ENCODE assay signal across 25 cellular contexts in the genomic region with DNA sequence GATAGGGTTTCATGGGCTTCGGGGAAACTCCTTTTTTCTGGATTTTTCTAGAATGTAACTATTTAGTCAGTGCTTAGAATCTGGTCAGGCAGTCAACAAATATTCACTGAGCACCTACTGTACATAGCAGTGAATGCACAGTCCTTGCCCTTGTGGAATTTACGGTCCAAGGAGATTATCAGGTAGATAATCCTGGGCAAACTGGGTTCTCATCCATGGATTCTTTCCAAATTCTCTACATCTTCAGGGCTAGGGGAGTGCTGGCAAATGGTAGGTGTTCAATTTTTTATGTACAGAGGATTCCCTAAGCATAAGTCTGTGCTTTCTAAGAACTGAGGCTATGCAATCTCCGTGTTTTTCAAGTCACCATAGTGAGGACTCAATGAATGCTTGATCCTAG.
"Had no signal": no experiment of that assay in that cellular context is flagged by ENCODE, and none has a peak within 500 bp of the region (broad histone marks: within the 10 kb centered on the region; RNA-seq: fewer than 3 reads in every experiment).

No MANE protein-coding gene starts in this region.

- H3K9me3 ChIP-seq: stomach, suprapubic skin, testis, thoracic aorta, thyroid gland, tibial artery, tibial nerve, transverse colon, upper lobe of left lung, upper lobe of right lung, uterus, vagina had no signal

- H3K4me3 ChIP-seq: stomach, suprapubic skin, testis, thoracic aorta, thyroid gland, tibial artery, tibial nerve, transverse colon, upper lobe of left lung, upper lobe of right lung, uterus, vagina had no signal

- H3K36me3 ChIP-seq: transverse colon, uterus, vagina had no signal

- DNase-seq: stimulated activated CD4-positive, alpha-beta T cell treated with anti-CD3 and anti-CD28 coated beads, Interleukin-2, amount 100 ng/mL, for 48 hours; stimulated activated CD4-positive, alpha-beta T cell treated with anti-CD3 and anti-CD28 coated beads, Interleukin-4, amount 100 ng/mL, for 1 hour; stimulated activated CD4-positive, alpha-beta T cell treated with anti-CD3 and anti-CD28 coated beads, Interleukin-4, amount 100 ng/mL, for 24 hours; stimulated activated CD4-positive, alpha-beta T cell treated with anti-CD3 and anti-CD28 coated beads, Interleukin-4, amount 100 ng/mL, for 4 hours; stimulated activated CD8-positive, alpha-beta memory T cell treated with anti-CD3 and anti-CD28 coated beads, Interleukin-4, amount 100 ng/mL, for 48 hours; stimulated activated naive B cell treated with anti-CD40 and anti-IgM and Interleukin-4, amounts not matched to agents 10 μg/mL and 1 μg/mL and 100 μg/mL, for 72 hours; stimulated activated naive CD4-positive, alpha-beta T cell; stimulated activated naive CD4-positive, alpha-beta T cell treated with Interleukin-2 at 50 U/mL for 16 hours; stimulated activated naive CD8-positive, alpha-beta T cell treated with anti-CD3 and anti-CD28 coated beads, Interleukin-15, amount 100 ng/mL, for 72 hours; stimulated activated naive CD8-positive, alpha-beta T cell treated with anti-CD3 and anti-CD28 coated beads, Interleukin-15, Interleukin-2, amounts not matched to agents 100 U/mL and 50 U/mL, for 24 hours; stomach; substantia nigra; testis; thyroid gland; transverse colon; upper lobe of left lung; upper lobe of right lung; uterus had no signal

- H3K27me3 ChIP-seq: stomach, suprapubic skin, testis, thyroid gland, tibial artery, tibial nerve, transverse colon, upper lobe of left lung, upper lobe of right lung, uterus, vagina had no signal

- ATAC-seq: stimulated activated effector memory CD8-positive, alpha-beta T cell treated with anti-CD3 and anti-CD28 coated beads, Interleukin-12 subunit alpha, Interleukin-12 subunit beta, amount 100 ng/mL, for 72 hours; stimulated activated memory B cell treated with anti-CD40 and anti-IgM and Interleukin-4, amounts not matched to agents 10 μg/mL and 1 μg/mL and 100 μg/mL, for 72 hours; stimulated activated naive B cell treated with anti-CD40 and anti-IgM and Interleukin-4, amounts not matched to agents 10 μg/mL and 1 μg/mL and 100 μg/mL, for 72 hours; stimulated activated naive CD8-positive, alpha-beta T cell treated with anti-CD3 and anti-CD28 coated beads, Interleukin-15, amount 100 ng/mL, for 72 hours; stimulated activated naive CD8-positive, alpha-beta T cell treated with anti-CD3 and anti-CD28 coated beads, Interleukin-15, Interleukin-2, amounts not matched to agents 100 U/mL and 50 U/mL, for 24 hours; upper lobe of right lung had no signal

- H3K27ac ChIP-seq: stomach, suprapubic skin, testis, thoracic aorta, thyroid gland, tibial artery, tibial nerve, transverse colon, upper lobe of left lung, upper lobe of right lung, uterus, vagina had no signal
